1 cellular context compared by ENCODE assay signal in genomic region chr1:222706815-222707214, GRCh38.
TF ChIP-seq lines count a peak whose summit lies in the region.

No MANE protein-coding gene starts in this region.

TF ChIP-seq in HCT116, 20 proteins besides CTCF, POLR2A, EP300 and RAD21 (continued from another document):
- no peak for TF ChIP-seq POLR2AphosphoS5 (IDR thresholded peaks at IDR 0.05; ENCODE audit: low read depth, low read length)
- TF ChIP-seq ZNF274 (IDR thresholded peaks at IDR 0.05; ENCODE audit: low read depth, low read length): no peak
- no peak for TF ChIP-seq EZH2 (IDR thresholded peaks at IDR 0.05)
TF ChIP-seq in HCT116: peak in this region for 0.
